Comparison of ENCODE assay signal across 14 cellular contexts in the genomic region with DNA sequence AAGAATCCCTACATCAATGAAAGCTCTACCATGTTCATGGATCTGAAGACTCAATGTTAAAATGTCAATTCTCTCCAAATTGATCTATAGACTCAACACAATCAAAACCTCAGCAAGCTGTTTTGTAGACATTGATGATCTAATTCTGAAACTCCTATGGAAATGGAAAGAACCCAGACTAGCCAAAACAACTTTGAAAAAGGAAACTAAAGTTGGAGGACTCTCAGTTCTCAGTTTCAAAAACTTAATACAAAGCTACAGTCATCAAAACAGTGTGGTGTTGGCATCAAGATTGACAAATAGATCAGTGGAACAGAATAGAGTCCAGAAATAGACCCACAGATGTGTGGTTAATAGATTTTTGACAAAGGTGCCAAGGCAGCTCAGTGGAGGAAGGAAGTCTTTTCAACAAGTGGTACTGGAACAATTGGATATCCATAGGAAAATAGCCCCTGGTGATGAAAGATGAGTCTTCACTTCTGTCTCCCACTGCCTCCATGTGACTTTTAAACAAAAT. TPM values are rescaled to one million over a fixed set of nuclear protein-coding genes. Genes with fewer than 3 reads are reported as not detected.
A peak's percentile ranks its signal among the peaks of the same experiment; 100 is the strongest.
DNase-seq lines count a peak whose midpoint lies in the region; ATAC-seq and TF ChIP-seq lines count a peak whose summit lies in the region.
"Had no signal": no experiment of that assay in that cellular context is flagged by ENCODE, and none has a peak within 500 bp of the region (broad histone marks: within the 10 kb centered on the region; RNA-seq: fewer than 3 reads in every experiment).

No MANE protein-coding gene starts in this region.

- H3K27me3 ChIP-seq in IMR-90 (ENCODE audit: control insufficient read depth, insufficient read depth, low read length) (no peaks in the 10 kb centered on the region), aorta (ENCODE audit: control insufficient read depth in 1 of 2, insufficient read depth in 2 of 2, low read length in 1 of 2) (no peaks in the 10 kb centered on the region), neural progenitor cell (no peaks in the 10 kb centered on the region)

- peaks cover 70% of the 10 kb centered on the region for H3K36me3 Mint-ChIP-seq in activated CD4-positive, alpha-beta T cell treated with anti-CD3 and anti-CD28 coated beads, Interleukin-2, amount 10 ng/mL, durations not matched to agents 24 days and 14 days (ENCODE audit: low read depth)
- H3K36me3 Mint-ChIP-seq in activated T-helper 2 cell treated with anti-CD3 and anti-CD28 coated beads, Interferon-gamma antibody, Interleukin-2, Interleukin-4, amounts not matched to agents 10 μg/mL and 5 μg/mL and 100 μg/mL, durations not matched to agents 14 hours and 24 hours and 36 hours (ENCODE audit: low read depth), result peaks cover 82% of the 10 kb centered on the region
- peaks cover 50% of the 10 kb centered on the region for H3K36me3 Mint-ChIP-seq in natural killer cell treated with Interleukin-12 subunit alpha and Interleukin-12 subunit beta and Interleukin-15 and Interleukin-18, amount 100 ng/mL, for 72 hours
- peaks cover 16% of the 10 kb centered on the region for H3K36me3 Mint-ChIP-seq in neural progenitor cell

- H3K9ac ChIP-seq in IMR-90 (ENCODE audit: low read depth, low read length), result no peak overlapping the region
- H3K9ac ChIP-seq in neural progenitor cell, result no peak overlapping the region
- H3K9ac ChIP-seq: parathyroid adenoma had no signal

- H3K56ac ChIP-seq in IMR-90 (ENCODE audit: extremely low read depth, insufficient read depth, low read length), result no peak overlapping the region

- H2BK20ac ChIP-seq in IMR-90 (ENCODE audit: low read depth, low read length), result no peak overlapping the region

- peak overlapping the region; percentile 82 for H3K27ac Mint-ChIP-seq in activated CD4-positive, alpha-beta T cell treated with anti-CD3 and anti-CD28 coated beads, Interleukin-2, amount 10 ng/mL, durations not matched to agents 24 days and 14 days
- peak overlapping the region; percentile 57 for H3K27ac Mint-ChIP-seq in activated T-helper 2 cell treated with anti-CD3 and anti-CD28 coated beads, Interferon-gamma antibody, Interleukin-2, Interleukin-4, amounts not matched to agents 10 μg/mL and 5 μg/mL and 100 μg/mL, durations not matched to agents 14 hours and 24 hours and 36 hours
- H3K27ac Mint-ChIP-seq in natural killer cell treated with Interleukin-12 subunit alpha and Interleukin-12 subunit beta and Interleukin-15 and Interleukin-18, amount 100 ng/mL, for 72 hours, result peak overlapping the region; percentile 97 to 98
- no peak overlapping the region for H3K27ac Mint-ChIP-seq in neural progenitor cell
- H3K27ac Mint-ChIP-seq: dendritic cell treated with granulocyte-macrophage colony-stimulating factor and Interleukin-4, amounts not matched to agents 40 ng/mL and 50 ng/mL, for 4 days had no signal

- no peak; the same call in 1 of the 2 replicates for ATAC-seq in IMR-90 (ENCODE audit: low read depth)
- peak; percentile 24 to 57 for ATAC-seq in natural killer cell treated with Interleukin-12 subunit alpha and Interleukin-12 subunit beta and Interleukin-15 and Interleukin-18, amount 100 ng/mL, for 72 hours
- ATAC-seq in Right ventricle myocardium inferior, result no peak
- no peak for ATAC-seq in aorta (ENCODE audit: low FRiP score)
- ATAC-seq: HCT116 had no signal

- H3K36me3 ChIP-seq in IMR-90 (ENCODE audit: control insufficient read depth, insufficient read depth, low read length) (peaks cover 39% of the 10 kb centered on the region), aorta (ENCODE audit: control insufficient read depth in 1 of 2, insufficient read depth in 2 of 2, low read length in 1 of 2) (peaks cover 4 to 10% of the 10 kb centered on the region in 2 donors), neural progenitor cell (no peaks in the 10 kb centered on the region)

- no peak overlapping the region for H4K8ac ChIP-seq in IMR-90 (ENCODE audit: low read depth in 2 of 2, low read length in 2 of 2)

- H3K79me1 ChIP-seq in IMR-90 (ENCODE audit: low read depth in 1 of 2, low read length in 2 of 2), result peaks cover 27 to 40% of the 10 kb centered on the region in 2 experiments

- peaks cover 19% of the 10 kb centered on the region; the same call in 1 of the 2 replicates for H3K9me1 ChIP-seq in IMR-90 (ENCODE audit: insufficient read depth, low read length)

- intact Hi-C loops in activated CD4-positive, alpha-beta T cell treated with anti-CD3 and anti-CD28 coated beads, Interleukin-2, amount 10 ng/mL, durations not matched to agents 24 days and 14 days (cut with micrococcal nuclease), result loop anchor here (1.0 kb wide), 8 partner anchors 8 to 211 kb away; no protein-coding TSS in a partner anchor
- intact Hi-C loops in IMR-90 (cut with micrococcal nuclease), result no loop called here
- intact Hi-C loops in activated T-helper 2 cell treated with anti-CD3 and anti-CD28 coated beads, Interferon-gamma antibody, Interleukin-2, Interleukin-4, amounts not matched to agents 10 μg/mL and 5 μg/mL and 100 μg/mL, durations not matched to agents 14 hours and 24 hours and 36 hours (cut with micrococcal nuclease), result loop anchor here (1.0 kb wide), 3 partner anchors 8 to 72 kb away; no protein-coding TSS in a partner anchor
- intact Hi-C loops in Right ventricle myocardium inferior (cut with DNase I), result no loop called here
- intact Hi-C loops in aorta (cut with DNase I), result no loop called here

- peaks cover 9% of the 10 kb centered on the region for H3K9me3 ChIP-seq in IMR-90 (ENCODE audit: control insufficient read depth, insufficient read depth, low read length)
- H3K9me3 ChIP-seq in aorta (ENCODE audit: control insufficient read depth, low read length), result no peaks in the 10 kb centered on the region
- H3K9me3 ChIP-seq in neural progenitor cell (ENCODE audit: low read depth), result no peaks in the 10 kb centered on the region

- H2AFZ ChIP-seq in IMR-90 (replicated peaks; ENCODE audit: low read length, poor library complexity) (no peak overlapping the region), neural progenitor cell (replicated peaks) (no peak overlapping the region)
- H2AFZ ChIP-seq: parathyroid adenoma had no signal

- H3K79me2 ChIP-seq in neural progenitor cell (ENCODE audit: low read depth), result no peaks in the 10 kb centered on the region

- H3K4me1 Mint-ChIP-seq in activated CD4-positive, alpha-beta T cell treated with anti-CD3 and anti-CD28 coated beads, Interleukin-2, amount 10 ng/mL, durations not matched to agents 24 days and 14 days, result peaks cover 70% of the 10 kb centered on the region
- peaks cover 73% of the 10 kb centered on the region for H3K4me1 Mint-ChIP-seq in activated T-helper 2 cell treated with anti-CD3 and anti-CD28 coated beads, Interferon-gamma antibody, Interleukin-2, Interleukin-4, amounts not matched to agents 10 μg/mL and 5 μg/mL and 100 μg/mL, durations not matched to agents 14 hours and 24 hours and 36 hours (ENCODE audit: low read depth)
- peaks cover 80 to 83% of the 10 kb centered on the region in 2 donors for H3K4me1 Mint-ChIP-seq in natural killer cell treated with Interleukin-12 subunit alpha and Interleukin-12 subunit beta and Interleukin-15 and Interleukin-18, amount 100 ng/mL, for 72 hours (ENCODE audit: low read depth in 2 of 2)
- H3K4me1 Mint-ChIP-seq in neural progenitor cell, result peaks cover 9% of the 10 kb centered on the region

- no peak; the same call in 1 of the 2 replicates for TF ChIP-seq POLR2A in IMR-90 (IDR thresholded peaks at IDR 0.05; ENCODE audit: low read depth, low read length)

- H3K4me3 ChIP-seq in IMR-90 (ENCODE audit: insufficient read depth, low read depth, low read length), result no peak overlapping the region
- no peak overlapping the region for H3K4me3 ChIP-seq in aorta (ENCODE audit: low read length in 2 of 2)
- no peak overlapping the region for H3K4me3 ChIP-seq in neural progenitor cell

- peak overlapping the region; percentile 1 for H3K4me3 Mint-ChIP-seq in activated CD4-positive, alpha-beta T cell treated with anti-CD3 and anti-CD28 coated beads, Interleukin-2, amount 10 ng/mL, durations not matched to agents 24 days and 14 days
- no peak overlapping the region for H3K4me3 Mint-ChIP-seq in activated T-helper 2 cell treated with anti-CD3 and anti-CD28 coated beads, Interferon-gamma antibody, Interleukin-2, Interleukin-4, amounts not matched to agents 10 μg/mL and 5 μg/mL and 100 μg/mL, durations not matched to agents 14 hours and 24 hours and 36 hours (ENCODE audit: low read depth)
- H3K4me3 Mint-ChIP-seq in natural killer cell treated with Interleukin-12 subunit alpha and Interleukin-12 subunit beta and Interleukin-15 and Interleukin-18, amount 100 ng/mL, for 72 hours, result peak overlapping the region; percentile 49
- no peak overlapping the region for H3K4me3 Mint-ChIP-seq in neural progenitor cell
- H3K4me3 Mint-ChIP-seq: dendritic cell treated with granulocyte-macrophage colony-stimulating factor and Interleukin-4, amounts not matched to agents 40 ng/mL and 50 ng/mL, for 4 days had no signal

- no peak overlapping the region for H2AK5ac ChIP-seq in IMR-90 (ENCODE audit: low read depth, low read length)

- peak overlapping the region; percentile 68 for H2BK5ac ChIP-seq in IMR-90 (ENCODE audit: low read depth, low read length, poor library complexity, severe bottlenecking)

- no peak overlapping the region for H2BK120ac ChIP-seq in IMR-90 (ENCODE audit: low read depth, low read length)

- peak overlapping the region; percentile 12; the same call in 1 of the 2 replicates for H4K5ac ChIP-seq in IMR-90 (ENCODE audit: low read depth, low read length)

- POLR2A ChIA-PET in IMR-90 (lab: Charles Lee; ENCODE audit: unreplicated experiment), result no interaction called here

- H4K91ac ChIP-seq in IMR-90 (ENCODE audit: insufficient read depth, low read depth, low read length), result no peak overlapping the region

- BruUV-seq in IMR-90 (replicated peaks; lab: Mats Ljungman, UMichigan), result no TSS peak

- peak; percentile 60 for DNase-seq in activated CD4-positive, alpha-beta T cell treated with anti-CD3 and anti-CD28 coated beads, Interleukin-2, amount 10 ng/mL, durations not matched to agents 24 days and 14 days
- no peak for DNase-seq in activated CD4-positive, alpha-beta T cell treated with anti-CD3 and anti-CD28 coated beads for 1 hour
- no peak for DNase-seq in IMR-90
- no peak for DNase-seq in activated T-helper 2 cell treated with anti-CD3 and anti-CD28 coated beads, Interferon-gamma antibody, Interleukin-2, Interleukin-4, amounts not matched to agents 10 μg/mL and 5 μg/mL and 100 μg/mL, durations not matched to agents 14 hours and 24 hours and 36 hours (ENCODE audit: low spot score)
- DNase-seq in natural killer cell treated with Interleukin-12 subunit alpha and Interleukin-12 subunit beta and Interleukin-15 and Interleukin-18, amount 100 ng/mL, for 72 hours (ENCODE audit: low spot score), result no peak
- no peak for DNase-seq in Right ventricle myocardium inferior (ENCODE audit: missing footprints)
- DNase-seq in aorta, result no peak
- DNase-seq in neural progenitor cell (ENCODE audit: low spot score), result no peak
- DNase-seq: C1 segment of cervical spinal cord, NCI-H1417, NCI-H510A treated with DMSO at 0.1 percent for 48 hours had no signal

- no peak overlapping the region for H2BK15ac ChIP-seq in IMR-90 (ENCODE audit: low read depth, low read length)

- dilution Hi-C loops in IMR-90 (cut with HindIII; ENCODE audit: low sequenced_read_pairs, unreplicated experiment), result no loop called here

- H3K27ac ChIP-seq in IMR-90 (ENCODE audit: insufficient read depth, low read length) (no peak overlapping the region), aorta (ENCODE audit: low read depth in 1 of 2, low read length in 2 of 2) (no peak overlapping the region), neural progenitor cell (no peak overlapping the region)
- H3K27ac ChIP-seq: parathyroid adenoma had no signal

- H3K18ac ChIP-seq in IMR-90 (ENCODE audit: low read depth, low read length), result no peak overlapping the region

- H4K20me1 ChIP-seq in IMR-90 (ENCODE audit: insufficient read depth, low read length), result peaks cover 34% of the 10 kb centered on the region
- no peaks in the 10 kb centered on the region for H4K20me1 ChIP-seq in neural progenitor cell (ENCODE audit: low read depth)

- no peaks in the 10 kb centered on the region for H3F3A ChIP-seq in neural progenitor cell (ENCODE audit: low read depth)

- no peak overlapping the region for H3K4me2 ChIP-seq in IMR-90 (ENCODE audit: low read depth, low read length)
- no peak overlapping the region for H3K4me2 ChIP-seq in neural progenitor cell

- H2AK9ac ChIP-seq in IMR-90 (replicated peaks; ENCODE audit: low read depth, low read length, poor library complexity), result no peak overlapping the region

- no peaks in the 10 kb centered on the region for H3K27me3 Mint-ChIP-seq in activated CD4-positive, alpha-beta T cell treated with anti-CD3 and anti-CD28 coated beads, Interleukin-2, amount 10 ng/mL, durations not matched to agents 24 days and 14 days
- no peaks in the 10 kb centered on the region for H3K27me3 Mint-ChIP-seq in activated T-helper 2 cell treated with anti-CD3 and anti-CD28 coated beads, Interferon-gamma antibody, Interleukin-2, Interleukin-4, amounts not matched to agents 10 μg/mL and 5 μg/mL and 100 μg/mL, durations not matched to agents 14 hours and 24 hours and 36 hours (ENCODE audit: low read depth)
- H3K27me3 Mint-ChIP-seq in natural killer cell treated with Interleukin-12 subunit alpha and Interleukin-12 subunit beta and Interleukin-15 and Interleukin-18, amount 100 ng/mL, for 72 hours, result no peaks in the 10 kb centered on the region
- H3K27me3 Mint-ChIP-seq in neural progenitor cell (ENCODE audit: insufficient read depth, low read depth), result peaks cover 2% of the 10 kb centered on the region

- in situ Hi-C loops in IMR-90 (cut with MboI; ENCODE audit: low sequenced_read_pairs), result no loop called here

- H3K4ac ChIP-seq in IMR-90 (ENCODE audit: low read depth, low read length), result no peak overlapping the region

- H3K23ac ChIP-seq in IMR-90 (ENCODE audit: low read depth, low read length), result no peak overlapping the region

- H3K14ac ChIP-seq in IMR-90 (replicated peaks; ENCODE audit: low read depth, low read length), result no peak overlapping the region

- H3K4me1 ChIP-seq in IMR-90 (ENCODE audit: control insufficient read depth, insufficient read depth, low read length), result peaks cover 23% of the 10 kb centered on the region
- no peaks in the 10 kb centered on the region for H3K4me1 ChIP-seq in aorta (ENCODE audit: control insufficient read depth in 1 of 2, insufficient read depth in 2 of 2, low read length in 2 of 2)
- no peaks in the 10 kb centered on the region for H3K4me1 ChIP-seq in neural progenitor cell
- H3K4me1 ChIP-seq: parathyroid adenoma had no signal

- TF ChIP-seq RAD21 in IMR-90 (IDR thresholded peaks at IDR 0.05; ENCODE audit: low read length), result no peak

- CTCF ChIA-PET in IMR-90 (lab: Yijun Ruan, JAX), result interaction anchor here (0.6 to 0.8 kb wide), 2 partner anchors 20 to 466 kb away, joined by 3 to 6 read pairs; no protein-coding TSS in a partner anchor

- peaks cover 11% of the 10 kb centered on the region for H3K9me3 Mint-ChIP-seq in activated CD4-positive, alpha-beta T cell treated with anti-CD3 and anti-CD28 coated beads, Interleukin-2, amount 10 ng/mL, durations not matched to agents 24 days and 14 days
- H3K9me3 Mint-ChIP-seq in activated T-helper 2 cell treated with anti-CD3 and anti-CD28 coated beads, Interferon-gamma antibody, Interleukin-2, Interleukin-4, amounts not matched to agents 10 μg/mL and 5 μg/mL and 100 μg/mL, durations not matched to agents 14 hours and 24 hours and 36 hours, result peaks cover 27% of the 10 kb centered on the region
- peaks cover 14% of the 10 kb centered on the region for H3K9me3 Mint-ChIP-seq in natural killer cell treated with Interleukin-12 subunit alpha and Interleukin-12 subunit beta and Interleukin-15 and Interleukin-18, amount 100 ng/mL, for 72 hours
- H3K9me3 Mint-ChIP-seq in neural progenitor cell, result peaks cover 17% of the 10 kb centered on the region

- TF ChIP-seq CTCF in IMR-90 (conservative IDR thresholded peaks at IDR 0.05; ENCODE audit: low read depth, low read length), result no peak
- no peak for TF ChIP-seq CTCF in neural progenitor cell (IDR thresholded peaks at IDR 0.05)

RNA-seq across cellular contexts. Expression of gene LBH, which starts 30.4 kb away (rescaled TPM):
- total RNA-seq in activated CD4-positive, alpha-beta T cell treated with anti-CD3 and anti-CD28 coated beads, Interleukin-2, amount 10 ng/mL, durations not matched to agents 24 days and 14 days, result 176 and 184 TPM in 2 replicates
- 155 and 158 TPM in 2 replicates for total RNA-seq in IMR-90 (2012; rRNA removed)
- polyA plus RNA-seq in IMR-90 (2012; rRNA removed), result 163 and 202 TPM in 2 replicates
- 108 and 247 TPM in 2 replicates for polyA plus RNA-seq in IMR-90 (2012; cell fraction: cytosol; rRNA removed)
- 92.9 and 150 TPM in 2 replicates for polyA plus RNA-seq in IMR-90 (2012; cell fraction: nucleus; rRNA removed; ENCODE audit: low replicate concordance)
- 60.8 and 61.1 TPM in 2 replicates for total RNA-seq in activated T-helper 2 cell treated with anti-CD3 and anti-CD28 coated beads, Interferon-gamma antibody, Interleukin-2, Interleukin-4, amounts not matched to agents 10 μg/mL and 5 μg/mL and 100 μg/mL, durations not matched to agents 14 hours and 24 hours and 36 hours
- total RNA-seq in natural killer cell treated with Interleukin-12 subunit alpha and Interleukin-12 subunit beta and Interleukin-15 and Interleukin-18, amount 100 ng/mL, for 72 hours, result 1,000 to 10,000 TPM in 1 of 2 donors, 100 to 1,000 TPM in 1; 206 to 1,155 TPM
- 133 TPM for total RNA-seq in Right ventricle myocardium inferior
- 100 to 1,000 TPM; 105 to 213 TPM for total RNA-seq in aorta
- 10 to 100 TPM; 56.1 to 83.8 TPM for polyA plus RNA-seq in aorta
- total RNA-seq in neural progenitor cell (ENCODE audit: low replicate concordance), result 4.2 and 11.0 TPM in 2 replicates

Comparison
In these comparisons a context has a peak if more than half of its experiments do, and no peak if none do; other contexts are left out.
1. H3K4me3 Mint-ChIP-seq: peak in activated CD4-positive, alpha-beta T cell treated with anti-CD3 and anti-CD28 coated beads, Interleukin-2, amount 10 ng/mL, durations not matched to agents 24 days and 14 days (single experiment) and natural killer cell treated with Interleukin-12 subunit alpha and Interleukin-12 subunit beta and Interleukin-15 and Interleukin-18, amount 100 ng/mL, for 72 hours (single experiment); none in activated T-helper 2 cell treated with anti-CD3 and anti-CD28 coated beads, Interferon-gamma antibody, Interleukin-2, Interleukin-4, amounts not matched to agents 10 μg/mL and 5 μg/mL and 100 μg/mL, durations not matched to agents 14 hours and 24 hours and 36 hours (single experiment) and neural progenitor cell (single experiment).
2. ATAC-seq: peak in natural killer cell treated with Interleukin-12 subunit alpha and Interleukin-12 subunit beta and Interleukin-15 and Interleukin-18, amount 100 ng/mL, for 72 hours (2 of 2); none in IMR-90 (single experiment), Right ventricle myocardium inferior (single experiment) and aorta (single experiment).
3. intact Hi-C loops: an anchor here in activated CD4-positive, alpha-beta T cell treated with anti-CD3 and anti-CD28 coated beads, Interleukin-2, amount 10 ng/mL, durations not matched to agents 24 days and 14 days (1.0 kb wide) and activated T-helper 2 cell treated with anti-CD3 and anti-CD28 coated beads, Interferon-gamma antibody, Interleukin-2, Interleukin-4, amounts not matched to agents 10 μg/mL and 5 μg/mL and 100 μg/mL, durations not matched to agents 14 hours and 24 hours and 36 hours (1.0 kb wide); none called in IMR-90, Right ventricle myocardium inferior and aorta.